Comparison of ENCODE assay signal across 1 cellular context in the genomic region with DNA sequence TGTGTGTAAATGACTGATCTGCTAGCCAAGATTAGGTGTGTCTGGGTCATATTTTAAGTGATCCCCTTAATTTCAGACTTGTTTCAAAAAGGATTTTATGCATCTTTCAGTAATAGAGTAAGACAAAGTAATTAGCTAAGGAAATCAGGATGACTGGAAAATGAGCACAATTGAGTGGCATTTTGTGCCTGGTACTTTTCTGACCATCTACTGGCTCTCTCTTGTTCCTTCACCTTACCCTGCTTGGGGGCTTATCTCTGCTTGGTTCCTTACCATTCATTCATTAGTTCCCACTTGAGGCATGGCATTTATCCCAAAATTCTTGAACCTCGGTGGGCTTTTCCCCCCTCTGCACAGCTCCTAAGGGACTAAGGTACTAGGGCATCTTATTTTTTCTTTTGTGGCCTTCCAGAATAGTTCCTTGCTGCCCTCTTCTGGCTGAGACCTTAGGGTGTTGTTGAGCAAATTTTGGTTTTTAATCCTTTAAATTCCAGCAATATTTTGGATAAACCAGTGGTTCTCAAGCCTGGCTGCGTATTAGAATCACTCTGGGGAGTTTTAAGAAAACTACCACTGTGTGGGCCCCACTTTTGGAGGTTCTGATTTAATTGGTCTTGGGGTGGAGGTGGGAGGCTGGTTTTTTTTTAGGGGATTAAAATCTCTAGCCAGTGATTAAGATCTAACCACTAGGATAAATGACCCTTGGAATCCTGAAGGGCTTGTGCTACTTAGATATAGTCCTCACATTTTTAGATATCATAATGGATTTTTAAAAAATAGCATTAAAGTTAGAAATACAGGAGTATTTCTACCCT.
TF ChIP-seq lines count a peak whose summit lies in the region.

No MANE protein-coding gene starts in this region.

TF ChIP-seq in K562, 482 proteins besides CTCF, POLR2A, EP300 and RAD21 (continued from another document and continues in another):
- TF ChIP-seq, protein P1, sequence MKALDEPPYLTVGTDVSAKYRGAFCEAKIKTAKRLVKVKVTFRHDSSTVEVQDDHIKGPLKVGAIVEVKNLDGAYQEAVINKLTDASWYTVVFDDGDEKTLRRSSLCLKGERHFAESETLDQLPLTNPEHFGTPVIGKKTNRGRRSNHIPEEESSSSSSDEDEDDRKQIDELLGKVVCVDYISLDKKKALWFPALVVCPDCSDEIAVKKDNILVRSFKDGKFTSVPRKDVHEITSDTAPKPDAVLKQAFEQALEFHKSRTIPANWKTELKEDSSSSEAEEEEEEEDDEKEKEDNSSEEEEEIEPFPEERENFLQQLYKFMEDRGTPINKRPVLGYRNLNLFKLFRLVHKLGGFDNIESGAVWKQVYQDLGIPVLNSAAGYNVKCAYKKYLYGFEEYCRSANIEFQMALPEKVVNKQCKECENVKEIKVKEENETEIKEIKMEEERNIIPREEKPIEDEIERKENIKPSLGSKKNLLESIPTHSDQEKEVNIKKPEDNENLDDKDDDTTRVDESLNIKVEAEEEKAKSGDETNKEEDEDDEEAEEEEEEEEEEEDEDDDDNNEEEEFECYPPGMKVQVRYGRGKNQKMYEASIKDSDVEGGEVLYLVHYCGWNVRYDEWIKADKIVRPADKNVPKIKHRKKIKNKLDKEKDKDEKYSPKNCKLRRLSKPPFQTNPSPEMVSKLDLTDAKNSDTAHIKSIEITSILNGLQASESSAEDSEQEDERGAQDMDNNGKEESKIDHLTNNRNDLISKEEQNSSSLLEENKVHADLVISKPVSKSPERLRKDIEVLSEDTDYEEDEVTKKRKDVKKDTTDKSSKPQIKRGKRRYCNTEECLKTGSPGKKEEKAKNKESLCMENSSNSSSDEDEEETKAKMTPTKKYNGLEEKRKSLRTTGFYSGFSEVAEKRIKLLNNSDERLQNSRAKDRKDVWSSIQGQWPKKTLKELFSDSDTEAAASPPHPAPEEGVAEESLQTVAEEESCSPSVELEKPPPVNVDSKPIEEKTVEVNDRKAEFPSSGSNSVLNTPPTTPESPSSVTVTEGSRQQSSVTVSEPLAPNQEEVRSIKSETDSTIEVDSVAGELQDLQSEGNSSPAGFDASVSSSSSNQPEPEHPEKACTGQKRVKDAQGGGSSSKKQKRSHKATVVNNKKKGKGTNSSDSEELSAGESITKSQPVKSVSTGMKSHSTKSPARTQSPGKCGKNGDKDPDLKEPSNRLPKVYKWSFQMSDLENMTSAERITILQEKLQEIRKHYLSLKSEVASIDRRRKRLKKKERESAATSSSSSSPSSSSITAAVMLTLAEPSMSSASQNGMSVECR (CRISPR knock-in tag; IDR thresholded peaks at IDR 0.05) = no peak
- 0 out of 2 replicates have a peak, but pooled peaks have one; percentile 34 for TF ChIP-seq CTBP1 (IDR thresholded peaks at IDR 0.05; ENCODE audit: borderline replicate concordance)
- TF ChIP-seq, protein P2, sequence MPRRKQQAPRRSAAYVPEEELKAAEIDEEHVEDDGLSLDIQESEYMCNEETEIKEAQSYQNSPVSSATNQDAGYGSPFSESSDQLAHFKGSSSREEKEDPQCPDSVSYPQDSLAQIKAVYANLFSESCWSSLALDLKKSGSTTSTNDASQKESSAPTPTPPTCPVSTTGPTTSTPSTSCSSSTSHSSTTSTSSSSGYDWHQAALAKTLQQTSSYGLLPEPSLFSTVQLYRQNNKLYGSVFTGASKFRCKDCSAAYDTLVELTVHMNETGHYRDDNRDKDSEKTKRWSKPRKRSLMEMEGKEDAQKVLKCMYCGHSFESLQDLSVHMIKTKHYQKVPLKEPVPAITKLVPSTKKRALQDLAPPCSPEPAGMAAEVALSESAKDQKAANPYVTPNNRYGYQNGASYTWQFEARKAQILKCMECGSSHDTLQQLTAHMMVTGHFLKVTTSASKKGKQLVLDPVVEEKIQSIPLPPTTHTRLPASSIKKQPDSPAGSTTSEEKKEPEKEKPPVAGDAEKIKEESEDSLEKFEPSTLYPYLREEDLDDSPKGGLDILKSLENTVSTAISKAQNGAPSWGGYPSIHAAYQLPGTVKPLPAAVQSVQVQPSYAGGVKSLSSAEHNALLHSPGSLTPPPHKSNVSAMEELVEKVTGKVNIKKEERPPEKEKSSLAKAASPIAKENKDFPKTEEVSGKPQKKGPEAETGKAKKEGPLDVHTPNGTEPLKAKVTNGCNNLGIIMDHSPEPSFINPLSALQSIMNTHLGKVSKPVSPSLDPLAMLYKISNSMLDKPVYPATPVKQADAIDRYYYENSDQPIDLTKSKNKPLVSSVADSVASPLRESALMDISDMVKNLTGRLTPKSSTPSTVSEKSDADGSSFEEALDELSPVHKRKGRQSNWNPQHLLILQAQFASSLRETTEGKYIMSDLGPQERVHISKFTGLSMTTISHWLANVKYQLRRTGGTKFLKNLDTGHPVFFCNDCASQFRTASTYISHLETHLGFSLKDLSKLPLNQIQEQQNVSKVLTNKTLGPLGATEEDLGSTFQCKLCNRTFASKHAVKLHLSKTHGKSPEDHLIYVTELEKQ (CRISPR knock-in tag; IDR thresholded peaks at IDR 0.05) = no peak
- TF ChIP-seq NFATC3 (IDR thresholded peaks at IDR 0.05) = no peak
- 0 out of 2 replicates have a peak, but pooled peaks have one; percentile 16 for TF ChIP-seq FOXM1 (IDR thresholded peaks at IDR 0.05; ENCODE audit: low read depth)
- TF ChIP-seq FOXM1 (CRISPR knock-in tag; IDR thresholded peaks at IDR 0.05; ENCODE audit: low read depth) = no peak
- no peak for TF ChIP-seq ZNF3 (CRISPR knock-in tag; IDR thresholded peaks at IDR 0.05)
- no peak for TF ChIP-seq NFYB (IDR thresholded peaks at IDR 0.05; ENCODE audit: extremely low read depth, insufficient read length)
- TF ChIP-seq, protein P3, sequence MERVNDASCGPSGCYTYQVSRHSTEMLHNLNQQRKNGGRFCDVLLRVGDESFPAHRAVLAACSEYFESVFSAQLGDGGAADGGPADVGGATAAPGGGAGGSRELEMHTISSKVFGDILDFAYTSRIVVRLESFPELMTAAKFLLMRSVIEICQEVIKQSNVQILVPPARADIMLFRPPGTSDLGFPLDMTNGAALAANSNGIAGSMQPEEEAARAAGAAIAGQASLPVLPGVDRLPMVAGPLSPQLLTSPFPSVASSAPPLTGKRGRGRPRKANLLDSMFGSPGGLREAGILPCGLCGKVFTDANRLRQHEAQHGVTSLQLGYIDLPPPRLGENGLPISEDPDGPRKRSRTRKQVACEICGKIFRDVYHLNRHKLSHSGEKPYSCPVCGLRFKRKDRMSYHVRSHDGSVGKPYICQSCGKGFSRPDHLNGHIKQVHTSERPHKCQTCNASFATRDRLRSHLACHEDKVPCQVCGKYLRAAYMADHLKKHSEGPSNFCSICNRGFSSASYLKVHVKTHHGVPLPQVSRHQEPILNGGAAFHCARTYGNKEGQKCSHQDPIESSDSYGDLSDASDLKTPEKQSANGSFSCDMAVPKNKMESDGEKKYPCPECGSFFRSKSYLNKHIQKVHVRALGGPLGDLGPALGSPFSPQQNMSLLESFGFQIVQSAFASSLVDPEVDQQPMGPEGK (CRISPR knock-in tag; IDR thresholded peaks at IDR 0.05; ENCODE audit: borderline replicate concordance) = no peak
- no peak for TF ChIP-seq TAL1 (IDR thresholded peaks at IDR 0.05)
- no peak for TF ChIP-seq ZNF143 (CRISPR knock-in tag; IDR thresholded peaks at IDR 0.05)
- TF ChIP-seq ZNF717 (CRISPR knock-in tag; IDR thresholded peaks at IDR 0.05) = no peak
- TF ChIP-seq ZNF449 (CRISPR knock-in tag; IDR thresholded peaks at IDR 0.05) = no peak
- no peak for TF ChIP-seq ZC3H4 (CRISPR knock-in tag; IDR thresholded peaks at IDR 0.05; ENCODE audit: borderline replicate concordance)
- TF ChIP-seq, protein P4, sequence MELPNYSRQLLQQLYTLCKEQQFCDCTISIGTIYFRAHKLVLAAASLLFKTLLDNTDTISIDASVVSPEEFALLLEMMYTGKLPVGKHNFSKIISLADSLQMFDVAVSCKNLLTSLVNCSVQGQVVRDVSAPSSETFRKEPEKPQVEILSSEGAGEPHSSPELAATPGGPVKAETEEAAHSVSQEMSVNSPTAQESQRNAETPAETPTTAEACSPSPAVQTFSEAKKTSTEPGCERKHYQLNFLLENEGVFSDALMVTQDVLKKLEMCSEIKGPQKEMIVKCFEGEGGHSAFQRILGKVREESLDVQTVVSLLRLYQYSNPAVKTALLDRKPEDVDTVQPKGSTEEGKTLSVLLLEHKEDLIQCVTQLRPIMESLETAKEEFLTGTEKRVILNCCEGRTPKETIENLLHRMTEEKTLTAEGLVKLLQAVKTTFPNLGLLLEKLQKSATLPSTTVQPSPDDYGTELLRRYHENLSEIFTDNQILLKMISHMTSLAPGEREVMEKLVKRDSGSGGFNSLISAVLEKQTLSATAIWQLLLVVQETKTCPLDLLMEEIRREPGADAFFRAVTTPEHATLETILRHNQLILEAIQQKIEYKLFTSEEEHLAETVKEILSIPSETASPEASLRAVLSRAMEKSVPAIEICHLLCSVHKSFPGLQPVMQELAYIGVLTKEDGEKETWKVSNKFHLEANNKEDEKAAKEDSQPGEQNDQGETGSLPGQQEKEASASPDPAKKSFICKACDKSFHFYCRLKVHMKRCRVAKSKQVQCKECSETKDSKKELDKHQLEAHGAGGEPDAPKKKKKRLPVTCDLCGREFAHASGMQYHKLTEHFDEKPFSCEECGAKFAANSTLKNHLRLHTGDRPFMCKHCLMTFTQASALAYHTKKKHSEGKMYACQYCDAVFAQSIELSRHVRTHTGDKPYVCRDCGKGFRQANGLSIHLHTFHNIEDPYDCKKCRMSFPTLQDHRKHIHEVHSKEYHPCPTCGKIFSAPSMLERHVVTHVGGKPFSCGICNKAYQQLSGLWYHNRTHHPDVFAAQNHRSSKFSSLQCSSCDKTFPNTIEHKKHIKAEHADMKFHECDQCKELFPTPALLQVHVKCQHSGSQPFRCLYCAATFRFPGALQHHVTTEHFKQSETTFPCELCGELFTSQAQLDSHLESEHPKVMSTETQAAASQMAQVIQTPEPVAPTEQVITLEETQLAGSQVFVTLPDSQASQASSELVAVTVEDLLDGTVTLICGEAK (IDR thresholded peaks at IDR 0.05) = no peak
- TF ChIP-seq, protein P4 (CRISPR knock-in tag; IDR thresholded peaks at IDR 0.05) = no peak
- TF ChIP-seq CCNT2 (IDR thresholded peaks at IDR 0.05; ENCODE audit: borderline replicate concordance, extremely low read depth, insufficient read length, low read depth, low read length) = no peak
- TF ChIP-seq ILK (tag; IDR thresholded peaks at IDR 0.05; ENCODE audit: borderline replicate concordance, low read depth) = 0 out of 2 replicates have a peak, but pooled peaks have one; percentile 35
- no peak for TF ChIP-seq CREB3 (tag; conservative IDR thresholded peaks at IDR 0.05; ENCODE audit: low read depth)
- TF ChIP-seq, protein P5, sequence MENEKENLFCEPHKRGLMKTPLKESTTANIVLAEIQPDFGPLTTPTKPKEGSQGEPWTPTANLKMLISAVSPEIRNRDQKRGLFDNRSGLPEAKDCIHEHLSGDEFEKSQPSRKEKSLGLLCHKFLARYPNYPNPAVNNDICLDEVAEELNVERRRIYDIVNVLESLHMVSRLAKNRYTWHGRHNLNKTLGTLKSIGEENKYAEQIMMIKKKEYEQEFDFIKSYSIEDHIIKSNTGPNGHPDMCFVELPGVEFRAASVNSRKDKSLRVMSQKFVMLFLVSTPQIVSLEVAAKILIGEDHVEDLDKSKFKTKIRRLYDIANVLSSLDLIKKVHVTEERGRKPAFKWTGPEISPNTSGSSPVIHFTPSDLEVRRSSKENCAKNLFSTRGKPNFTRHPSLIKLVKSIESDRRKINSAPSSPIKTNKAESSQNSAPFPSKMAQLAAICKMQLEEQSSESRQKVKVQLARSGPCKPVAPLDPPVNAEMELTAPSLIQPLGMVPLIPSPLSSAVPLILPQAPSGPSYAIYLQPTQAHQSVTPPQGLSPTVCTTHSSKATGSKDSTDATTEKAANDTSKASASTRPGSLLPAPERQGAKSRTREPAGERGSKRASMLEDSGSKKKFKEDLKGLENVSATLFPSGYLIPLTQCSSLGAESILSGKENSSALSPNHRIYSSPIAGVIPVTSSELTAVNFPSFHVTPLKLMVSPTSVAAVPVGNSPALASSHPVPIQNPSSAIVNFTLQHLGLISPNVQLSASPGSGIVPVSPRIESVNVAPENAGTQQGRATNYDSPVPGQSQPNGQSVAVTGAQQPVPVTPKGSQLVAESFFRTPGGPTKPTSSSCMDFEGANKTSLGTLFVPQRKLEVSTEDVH (IDR thresholded peaks at IDR 0.05; ENCODE audit: low read depth, partially characterized antibody) = no peak
- no peak for TF ChIP-seq GATAD2B (IDR thresholded peaks at IDR 0.05; ENCODE audit: borderline replicate concordance)
- no peak for TF ChIP-seq ZFPM2 (CRISPR knock-in tag; IDR thresholded peaks at IDR 0.05)
- TF ChIP-seq ERF (CRISPR knock-in tag; IDR thresholded peaks at IDR 0.05) = no peak
